Comparison of ENCODE assay signal across 4 cellular contexts in the genomic region with DNA sequence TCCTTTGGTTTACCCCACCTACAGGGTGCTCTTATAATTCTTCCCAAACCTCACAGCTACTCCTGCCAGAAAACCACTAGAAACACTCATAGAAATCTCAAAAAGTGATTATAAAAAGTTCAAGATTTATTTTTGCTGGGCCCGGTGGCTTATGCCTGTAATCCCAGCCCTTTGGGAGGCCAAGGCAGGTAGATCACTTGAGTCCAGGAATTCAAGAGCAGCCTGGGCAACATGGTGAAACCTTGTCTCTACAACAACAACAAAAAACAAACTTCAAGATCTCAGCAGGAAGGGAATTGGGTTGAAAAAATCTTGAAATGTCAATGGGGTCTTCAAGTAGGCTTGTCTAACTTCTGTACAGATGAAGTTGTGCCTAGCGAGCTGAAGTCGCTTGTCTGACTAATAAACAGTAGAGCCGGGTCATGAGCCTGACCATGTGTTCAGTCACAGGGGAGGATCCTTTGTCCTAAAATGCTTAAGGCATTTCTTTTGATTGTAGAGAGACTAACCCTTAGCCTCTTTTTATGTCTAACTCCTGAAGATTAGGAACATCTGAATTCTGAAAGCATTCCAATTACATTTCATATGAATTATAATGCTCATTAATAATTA.
"Had no signal": no experiment of that assay in that cellular context is flagged by ENCODE, and none has a peak within 500 bp of the region (broad histone marks: within the 10 kb centered on the region; RNA-seq: fewer than 3 reads in every experiment).

No MANE protein-coding gene starts in this region.

- H3K27ac ChIP-seq: HL-60 had no signal

- H3K4me3 ChIP-seq: GM23338 had no signal

- DNase-seq: H9, HFFc6 had no signal
